In the genomic region with DNA sequence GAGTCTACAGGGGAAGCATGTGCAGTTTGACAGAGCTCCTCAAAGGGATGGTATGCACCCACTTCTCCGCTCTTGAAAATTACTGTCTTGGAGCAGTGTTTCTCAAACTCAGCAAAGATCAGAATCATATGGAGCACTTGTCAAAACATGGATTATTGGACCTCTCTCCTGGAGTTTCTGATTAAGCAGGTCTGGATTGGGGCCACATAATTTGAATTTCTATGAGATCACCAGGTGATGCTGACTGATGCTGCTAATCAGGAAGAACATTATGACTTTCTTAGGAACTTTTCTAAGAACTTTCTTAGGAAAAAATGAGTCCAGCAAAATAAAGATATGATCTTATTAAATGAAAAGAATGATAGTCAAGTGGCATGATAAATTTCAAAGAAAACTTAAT, we compare ENCODE assay signal across 8 cellular contexts.
"Had no signal": no experiment of that assay in that cellular context is flagged by ENCODE, and none has a peak within 500 bp of the region (broad histone marks: within the 10 kb centered on the region; RNA-seq: fewer than 3 reads in every experiment).

No MANE protein-coding gene starts in this region.

- H3K27ac ChIP-seq: GM23248 had no signal

- DNase-seq: GM23248, H9, HCEC 1CT, IMR-90 had no signal

- ATAC-seq: K562 had no signal

- H3K4me3 ChIP-seq: GM23248, K562 had no signal

- FAIRE-seq: H1, H54, HTR-8/SVneo, K562 had no signal
